19 cellular contexts compared by ENCODE assay signal in the genomic region with DNA sequence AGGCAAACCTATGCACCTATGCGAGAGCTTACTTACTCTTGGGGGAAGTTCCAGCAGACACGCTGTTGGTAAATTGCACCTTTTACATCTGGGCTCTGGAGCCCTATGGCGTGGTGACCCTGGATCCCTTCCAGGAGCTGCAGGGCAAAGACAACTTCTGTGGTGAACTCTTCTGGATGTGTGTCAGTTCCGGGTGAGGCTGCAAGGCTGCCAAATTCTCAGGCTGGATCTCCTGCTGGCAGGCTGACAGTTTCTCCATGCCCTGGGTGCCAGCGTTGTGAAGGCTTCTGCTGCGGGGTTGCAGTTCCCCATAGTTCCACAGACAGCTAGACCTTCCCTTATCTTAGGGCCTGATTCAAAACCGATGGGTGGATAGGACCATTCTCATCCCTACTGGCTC. TPM values are rescaled to one million over a fixed set of nuclear protein-coding genes. Genes with fewer than 3 reads are reported as not detected.
DNase-seq lines count a peak whose midpoint lies in the region; ATAC-seq, FAIRE-seq and TF ChIP-seq lines count a peak whose summit lies in the region.
"Had no signal": no experiment of that assay in that cellular context is flagged by ENCODE, and none has a peak within 500 bp of the region (broad histone marks: within the 10 kb centered on the region; RNA-seq: fewer than 3 reads in every experiment).

No MANE protein-coding gene starts in this region.

- no TSS peak for BruUV-seq in Calu3 (replicated peaks; lab: Mats Ljungman, UMichigan)

- CTCF ChIA-PET in Calu3 (lab: Charles Lee), result no interaction called here

- intact Hi-C loops in Calu3 (cut with micrococcal nuclease; ENCODE audit: unreplicated experiment) (no loop called here), posterior vena cava (cut with DNase I) (no loop called here)

- peak; percentile 1 for DNase-seq in Calu3
- peak; percentile 39 for DNase-seq in MV-4-11 (lab: John Stamatoyannopoulos, UW)
- peak; percentile 23 for DNase-seq in bronchial epithelial cell (ENCODE audit: low read depth)
- peak; percentile 77 for DNase-seq in posterior vena cava (ENCODE audit: low spot score)
- DNase-seq in NCI-H2081 (lab: John Stamatoyannopoulos, UW), result no peak
- no peak for DNase-seq in SW 1271 (lab: John Stamatoyannopoulos, UW)
- DNase-seq: activated CD4-positive, alpha-beta T cell treated with anti-CD3 and anti-CD28 coated beads, Interleukin-2, amount 10 ng/mL, durations not matched to agents 24 days and 14 days; activated naive CD4-positive, alpha-beta T cell; BE2C; cortex of kidney; DMS53; T-helper 9 cell had no signal

- FAIRE-seq in bronchial epithelial cell (lab: Jason Lieb, UNC), result no peak

- H3K36me3 ChIP-seq in bronchial epithelial cell (ENCODE audit: control insufficient read depth, insufficient read depth, low read length), result no peaks in the 10 kb centered on the region
- H3K36me3 ChIP-seq: BE2C, gastroesophageal sphincter, SJSA1 had no signal

- no peak overlapping the region for H3K4me3 ChIP-seq in bronchial epithelial cell (ENCODE audit: low read depth, low read length)
- H3K4me3 ChIP-seq: gastroesophageal sphincter, SJSA1 had no signal

- peaks cover 10% of the 10 kb centered on the region for H3K4me1 Mint-ChIP-seq in Calu3 (ENCODE audit: low read depth, unreplicated experiment)
- H3K4me1 Mint-ChIP-seq: activated CD4-positive, alpha-beta T cell treated with anti-CD3 and anti-CD28 coated beads, Interleukin-2, amount 10 ng/mL, durations not matched to agents 24 days and 14 days had no signal

- H3K36me3 Mint-ChIP-seq in Calu3 (ENCODE audit: insufficient read depth, unreplicated experiment), result no peaks in the 10 kb centered on the region
- H3K36me3 Mint-ChIP-seq: natural killer cell treated with Interleukin-12 subunit alpha and Interleukin-12 subunit beta and Interleukin-15 and Interleukin-18, amount 100 ng/mL, for 72 hours had no signal

- H3K9me3 Mint-ChIP-seq in Calu3 (ENCODE audit: low read depth, unreplicated experiment), result no peaks in the 10 kb centered on the region
- H3K9me3 Mint-ChIP-seq: activated CD4-positive, alpha-beta T cell treated with anti-CD3 and anti-CD28 coated beads, Interleukin-2, amount 10 ng/mL, durations not matched to agents 24 days and 14 days; natural killer cell treated with Interleukin-12 subunit alpha and Interleukin-12 subunit beta and Interleukin-15 and Interleukin-18, amount 100 ng/mL, for 72 hours had no signal

- ATAC-seq in GM21390 (IDR thresholded peaks at IDR 0.05; ENCODE audit: unreplicated experiment) (no peak), HG03097 (IDR thresholded peaks at IDR 0.05; ENCODE audit: low FRiP score, unreplicated experiment) (no peak)
- ATAC-seq: gastroesophageal sphincter; HCT116; natural killer cell treated with Interleukin-12 subunit alpha and Interleukin-12 subunit beta and Interleukin-15 and Interleukin-18, amount 100 ng/mL, for 72 hours had no signal

- TF ChIP-seq CTCF in Calu3 (IDR thresholded peaks at IDR 0.05; ENCODE audit: unreplicated experiment) (no peak), bronchial epithelial cell (IDR thresholded peaks at IDR 0.05; ENCODE audit: insufficient read depth, low read length, severe bottlenecking) (no peak)

- H3K27ac Mint-ChIP-seq in Calu3 (ENCODE audit: unreplicated experiment), result no peak overlapping the region
- H3K27ac Mint-ChIP-seq: activated CD4-positive, alpha-beta T cell treated with anti-CD3 and anti-CD28 coated beads, Interleukin-2, amount 10 ng/mL, durations not matched to agents 24 days and 14 days; natural killer cell treated with Interleukin-12 subunit alpha and Interleukin-12 subunit beta and Interleukin-15 and Interleukin-18, amount 100 ng/mL, for 72 hours had no signal

- H3K4me3 Mint-ChIP-seq in Calu3 (ENCODE audit: low read depth, unreplicated experiment), result no peak overlapping the region
- H3K4me3 Mint-ChIP-seq: activated CD4-positive, alpha-beta T cell treated with anti-CD3 and anti-CD28 coated beads, Interleukin-2, amount 10 ng/mL, durations not matched to agents 24 days and 14 days; natural killer cell treated with Interleukin-12 subunit alpha and Interleukin-12 subunit beta and Interleukin-15 and Interleukin-18, amount 100 ng/mL, for 72 hours had no signal

- H3K27me3 ChIP-seq in bronchial epithelial cell (ENCODE audit: control insufficient read depth, insufficient read depth, low read length), result no peaks in the 10 kb centered on the region
- H3K27me3 ChIP-seq: BE2C, gastroesophageal sphincter, SJSA1 had no signal

- H3K27me3 Mint-ChIP-seq in Calu3 (ENCODE audit: unreplicated experiment), result peaks cover 12% of the 10 kb centered on the region

RNA-seq across cellular contexts. Expression of gene RAP2C, which starts 37.9 kb away (rescaled TPM):
- total RNA-seq in Calu3 (2022) (22.9 and 28.4 TPM in 2 replicates), bronchial epithelial cell (27.9 and 29.4 TPM in 2 replicates), posterior vena cava (10 to 100 TPM; 21.1 to 25.8 TPM)

RNA-seq across cellular contexts. Expression of gene FRMD7, which starts 53.5 kb away (rescaled TPM):
- total RNA-seq in Calu3 (2022) (not detected in 2 replicates), bronchial epithelial cell (not detected in 2 replicates), posterior vena cava (under 1 TPM; 0.19 to 0.69 TPM)
- total RNA-seq: activated CD4-positive, alpha-beta T cell treated with anti-CD3 and anti-CD28 coated beads, Interleukin-2, amount 10 ng/mL, durations not matched to agents 24 days and 14 days; gastroesophageal sphincter; lung microvascular endothelial cell; natural killer cell treated with Interleukin-12 subunit alpha and Interleukin-12 subunit beta and Interleukin-15 and Interleukin-18, amount 100 ng/mL, for 72 hours; SJSA1 had no signal

Comparison
In these comparisons a context has a peak if more than half of its experiments do, and no peak if none do; other contexts are left out.
1. DNase-seq: peak in Calu3 (single experiment), MV-4-11 (single experiment), bronchial epithelial cell (single experiment) and posterior vena cava (single experiment); none in NCI-H2081 (0 of 2) and SW 1271 (0 of 2).